Comparison of ENCODE assay signal across 13 cellular contexts in the genomic region with DNA sequence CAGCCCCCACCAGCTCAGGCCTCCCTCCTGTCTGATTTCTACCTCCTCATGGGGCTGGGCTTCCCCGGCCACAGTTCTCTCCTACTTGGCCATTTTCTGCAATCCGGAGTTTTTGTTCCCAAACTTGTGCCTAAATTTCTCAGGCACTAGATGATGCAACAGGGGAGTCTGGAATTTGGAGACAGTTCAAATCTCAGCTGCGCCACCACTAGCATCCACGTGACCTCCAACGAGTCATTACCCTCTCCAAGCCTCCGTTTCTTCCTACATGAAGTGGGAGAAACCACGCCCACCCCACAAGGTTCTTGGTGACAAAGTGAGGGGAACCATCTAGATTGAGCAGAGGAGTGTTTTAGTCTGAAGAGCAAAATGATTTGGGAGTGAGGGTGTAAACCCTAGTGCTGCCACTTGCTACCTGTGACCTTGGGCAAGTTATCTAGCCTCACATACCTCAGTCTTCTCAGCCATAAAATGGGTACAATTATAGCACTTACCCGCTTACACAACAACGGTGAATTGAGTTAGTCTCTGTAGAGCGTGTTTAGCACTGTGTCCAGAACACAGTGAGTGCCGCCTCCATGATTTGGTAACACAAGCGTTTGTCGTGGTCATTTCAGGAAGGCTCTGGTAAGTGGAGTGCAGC.
DNase-seq lines count a peak whose midpoint lies in the region; ATAC-seq, FAIRE-seq and TF ChIP-seq lines count a peak whose summit lies in the region.
"Had no signal": no experiment of that assay in that cellular context is flagged by ENCODE, and none has a peak within 500 bp of the region (broad histone marks: within the 10 kb centered on the region; RNA-seq: fewer than 3 reads in every experiment).

No MANE protein-coding gene starts in this region.

- TF ChIP-seq CTCF in A549 (IDR thresholded peaks at IDR 0.05) (no peak), mammary epithelial cell (conservative IDR thresholded peaks at IDR 0.05 in 1 of 2, IDR thresholded peaks at IDR 0.05 in 1 of 2; ENCODE audit: extremely low read depth in 1 of 2, insufficient read depth in 1 of 2, low read depth in 1 of 2, low read length in 2 of 2) (no peak)

- no peaks in the 10 kb centered on the region for H3K79me2 ChIP-seq in mammary epithelial cell (ENCODE audit: insufficient read depth, low read length)

- H3K9ac ChIP-seq in mammary epithelial cell (ENCODE audit: insufficient read depth, low read length) = no peak overlapping the region

- H3K27ac Mint-ChIP-seq in activated naive CD4-positive, alpha-beta T cell treated with anti-CD3 and anti-CD28 coated beads, Interleukin-2, amount 50 U/mL, for 72 hours = no peak overlapping the region
- H3K27ac Mint-ChIP-seq: T-helper 2 cell treated with Interferon-gamma antibody and Interleukin-4, amounts not matched to agents 5 μg/mL and 100 μg/mL, for 36 hours had no signal

- H3K36me3 ChIP-seq in mammary epithelial cell (ENCODE audit: insufficient read depth, low read length) = no peaks in the 10 kb centered on the region
- H3K36me3 ChIP-seq: esophagus squamous epithelium had no signal

- CTCF ChIA-PET in A549 (lab: Yijun Ruan, JAX) = interaction anchor here (0.6 to 10.8 kb wide), 9 partner anchors 9 to 421 kb away, joined by 3 to 209 read pairs (median 4); a partner anchor contains a TSS
- CTCF ChIA-PET in mammary epithelial cell (lab: Charles Lee; ENCODE audit: low non-redundant PET) = no interaction called here

- peak overlapping the region; percentile 24; the same call in 1 of the 3 replicates for H3K4me2 ChIP-seq in A549
- H3K4me2 ChIP-seq in mammary epithelial cell (ENCODE audit: insufficient read depth, low read depth, low read length) = no peak overlapping the region

- DNase-seq in A549 (ENCODE audit: low read depth in 1 of 2, low spot score in 1 of 2) = no peak
- peak; percentile 51 for DNase-seq in H54 (ENCODE audit: insufficient read length, low spot score)
- no peak for DNase-seq in mammary epithelial cell
- DNase-seq in left lobe of liver (ENCODE audit: low spot score) = no peak
- DNase-seq in activated naive CD4-positive, alpha-beta T cell treated with anti-CD3 and anti-CD28 coated beads, Interleukin-2, amount 50 U/mL, for 72 hours (ENCODE audit: low spot score in 2 of 2) = no peak
- no peak for DNase-seq in foreskin melanocyte
- DNase-seq: activated effector memory CD4-positive, alpha-beta T cell treated with Interleukin-2 at 50 U/mL for 16 hours; esophagus squamous epithelium; left cardiac atrium had no signal

- no peaks in the 10 kb centered on the region for H3K27me3 ChIP-seq in mammary epithelial cell (ENCODE audit: insufficient read depth, low read length)

- H3K9me3 Mint-ChIP-seq in activated naive CD4-positive, alpha-beta T cell treated with anti-CD3 and anti-CD28 coated beads, Interleukin-2, amount 50 U/mL, for 72 hours = no peaks in the 10 kb centered on the region
- H3K9me3 Mint-ChIP-seq: central memory CD8-positive, alpha-beta T cell; T-helper 2 cell treated with Interferon-gamma antibody and Interleukin-4, amounts not matched to agents 5 μg/mL and 100 μg/mL, for 36 hours had no signal

- no TSS peak for BruUV-seq in mammary epithelial cell (replicated peaks; lab: Mats Ljungman, UMichigan)

- no peak for TF ChIP-seq EP300 in A549 (IDR thresholded peaks at IDR 0.05)

- H3K4me3 ChIP-seq in A549 (no peak overlapping the region), mammary epithelial cell (replicated peaks in 1 of 3; ENCODE audit: insufficient read depth in 1 of 3, low read depth in 2 of 3, low read length in 3 of 3) (no peak overlapping the region)
- H3K4me3 ChIP-seq: esophagus squamous epithelium had no signal

- no peak for FAIRE-seq in A549 (lab: Jason Lieb, UNC)
- FAIRE-seq in H54 (lab: Jason Lieb, UNC) = no peak

- POLR2A ChIA-PET in A549 (lab: Yijun Ruan, JAX) = no interaction called here

- H3K36me3 Mint-ChIP-seq in activated naive CD4-positive, alpha-beta T cell treated with anti-CD3 and anti-CD28 coated beads, Interleukin-2, amount 50 U/mL, for 72 hours = no peaks in the 10 kb centered on the region

- H3K9me3 ChIP-seq in A549 (no peaks in the 10 kb centered on the region), mammary epithelial cell (replicated peaks; ENCODE audit: insufficient read depth, low read length) (no peaks in the 10 kb centered on the region)
- H3K9me3 ChIP-seq: esophagus squamous epithelium had no signal

- dilution Hi-C loops in mammary epithelial cell (cut with HindIII; ENCODE audit: low sequenced_read_pairs) = no loop called here

- TF ChIP-seq POLR2A in A549 (IDR thresholded peaks at IDR 0.05; ENCODE audit: low read length) = no peak
- TF ChIP-seq POLR2A in H54 (IDR thresholded peaks at IDR 0.05; ENCODE audit: low read depth, low read length) = no peak

- no peaks in the 10 kb centered on the region for H4K20me1 ChIP-seq in mammary epithelial cell (ENCODE audit: insufficient read depth, low read length)

- H3K27ac ChIP-seq in A549 = peak overlapping the region; percentile 53 to 68; a peak in 4 of 6 replicates
- no peak overlapping the region for H3K27ac ChIP-seq in mammary epithelial cell (ENCODE audit: insufficient read depth, low read depth, low read length)
- H3K27ac ChIP-seq: esophagus squamous epithelium had no signal

- WGBS in A549 (ENCODE audit: missing lambda C conversion rate) = 70% methylated on average over 13 of the region's 13 CpGs
- 55% methylated on average over 9 of the region's 13 CpGs for WGBS in mammary epithelial cell (ENCODE audit: low coverage, missing lambda C conversion rate)

- ATAC-seq in A549 (no peak), left lobe of liver (peak; percentile 10), GM21717 (IDR thresholded peaks at IDR 0.05; ENCODE audit: unreplicated experiment) (no peak), HG03039 (IDR thresholded peaks at IDR 0.05; ENCODE audit: unreplicated experiment) (no peak)
- ATAC-seq in activated naive CD4-positive, alpha-beta T cell treated with anti-CD3 and anti-CD28 coated beads, Interleukin-2, amount 50 U/mL, for 72 hours = no peak

- intact Hi-C loops in mammary epithelial cell (cut with micrococcal nuclease) = loop anchor here (10.0 kb wide), 2 partner anchors 330 to 640 kb away; a partner anchor contains a TSS

- TF ChIP-seq RAD21 in A549 (conservative IDR thresholded peaks at IDR 0.05 in 1 of 2, IDR thresholded peaks at IDR 0.05 in 1 of 2) = no peak

- H3K4me1 ChIP-seq in A549 = peaks cover 25% of the 10 kb centered on the region
- H3K4me1 ChIP-seq in mammary epithelial cell (ENCODE audit: insufficient read depth, low read length) = peaks cover 7% of the 10 kb centered on the region

- peak overlapping the region; percentile 24 for H2AFZ ChIP-seq in mammary epithelial cell (ENCODE audit: low read depth, low read length)

- in situ Hi-C loops in mammary epithelial cell (cut with MboI; ENCODE audit: low sequenced_read_pairs in 2 of 2) = loop anchor here (10.0 kb wide), 1 partner anchor 190 kb away; no protein-coding TSS in a partner anchor

TF ChIP-seq in A549, 52 proteins besides CTCF, POLR2A, EP300 and RAD21:
- TF ChIP-seq, protein P1, sequence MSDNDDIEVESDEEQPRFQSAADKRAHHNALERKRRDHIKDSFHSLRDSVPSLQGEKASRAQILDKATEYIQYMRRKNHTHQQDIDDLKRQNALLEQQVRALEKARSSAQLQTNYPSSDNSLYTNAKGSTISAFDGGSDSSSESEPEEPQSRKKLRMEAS (IDR thresholded peaks at IDR 0.05) = 0 out of 2 replicates have a peak, but pooled peaks have one; percentile 27
- peak in 1 of 2 experiments; percentile 58; a peak in 2 of 4 replicates for TF ChIP-seq CEBPB (IDR thresholded peaks at IDR 0.05)
- TF ChIP-seq TP53 (CRISPR knock-in tag; IDR thresholded peaks at IDR 0.05) = no peak
